1 cellular context compared by ENCODE assay signal in the genomic region with DNA sequence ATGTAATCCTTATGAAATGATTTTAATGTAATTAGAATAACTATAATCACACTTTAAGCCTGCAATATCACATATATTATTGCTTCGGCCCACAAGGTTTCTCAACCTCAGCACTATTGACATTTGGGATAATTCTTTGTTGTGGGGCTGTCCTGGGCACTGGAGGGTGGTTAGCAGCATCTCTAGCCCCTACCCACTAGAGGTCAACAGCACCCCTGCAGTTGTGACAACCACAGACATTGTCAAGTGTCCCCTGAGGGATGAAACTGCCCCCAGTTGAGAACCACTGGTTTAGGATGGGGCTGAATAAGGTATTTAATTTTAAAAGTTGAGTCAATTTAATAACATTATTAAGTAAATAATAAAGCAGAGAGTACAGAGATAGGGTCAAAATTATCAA.
TF ChIP-seq lines count a peak whose summit lies in the region.

No MANE protein-coding gene starts in this region.

TF ChIP-seq in K562, 482 proteins besides CTCF, POLR2A, EP300 and RAD21:
- TF ChIP-seq, protein P1, sequence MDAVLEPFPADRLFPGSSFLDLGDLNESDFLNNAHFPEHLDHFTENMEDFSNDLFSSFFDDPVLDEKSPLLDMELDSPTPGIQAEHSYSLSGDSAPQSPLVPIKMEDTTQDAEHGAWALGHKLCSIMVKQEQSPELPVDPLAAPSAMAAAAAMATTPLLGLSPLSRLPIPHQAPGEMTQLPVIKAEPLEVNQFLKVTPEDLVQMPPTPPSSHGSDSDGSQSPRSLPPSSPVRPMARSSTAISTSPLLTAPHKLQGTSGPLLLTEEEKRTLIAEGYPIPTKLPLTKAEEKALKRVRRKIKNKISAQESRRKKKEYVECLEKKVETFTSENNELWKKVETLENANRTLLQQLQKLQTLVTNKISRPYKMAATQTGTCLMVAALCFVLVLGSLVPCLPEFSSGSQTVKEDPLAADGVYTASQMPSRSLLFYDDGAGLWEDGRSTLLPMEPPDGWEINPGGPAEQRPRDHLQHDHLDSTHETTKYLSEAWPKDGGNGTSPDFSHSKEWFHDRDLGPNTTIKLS (IDR thresholded peaks at IDR 0.05; ENCODE audit: borderline replicate concordance, low read depth): no peak
- TF ChIP-seq SIN3A (IDR thresholded peaks at IDR 0.05; ENCODE audit: borderline replicate concordance in 2 of 2, control insufficient read depth in 1 of 2, low read depth in 2 of 2, low read length in 2 of 2): no peak
